ENCODE assay signal across 13 cellular contexts in genomic region chr10:82934429-82934828, GRCh38.
A peak's percentile ranks its signal among the peaks of the same experiment; 100 is the strongest.
DNase-seq lines count a peak whose midpoint lies in the region; ATAC-seq and TF ChIP-seq lines count a peak whose summit lies in the region.
"Had no signal": no experiment of that assay in that cellular context is flagged by ENCODE, and none has a peak within 500 bp of the region (broad histone marks: within the 10 kb centered on the region; RNA-seq: fewer than 3 reads in every experiment).

No MANE protein-coding gene starts in this region.

- H3K36me3 Mint-ChIP-seq in Caco-2 (ENCODE audit: insufficient read depth, unreplicated experiment) = no peaks in the 10 kb centered on the region
- H3K36me3 Mint-ChIP-seq in activated CD4-positive, alpha-beta T cell treated with anti-CD3 and anti-CD28 coated beads for 36 hours (ENCODE audit: low read depth) = no peaks in the 10 kb centered on the region

- no peaks in the 10 kb centered on the region for H3K79me2 ChIP-seq in SK-N-SH (ENCODE audit: insufficient read depth)

- H4K20me1 ChIP-seq in SK-N-SH (ENCODE audit: insufficient read depth) = no peaks in the 10 kb centered on the region

- H3K36me3 ChIP-seq in Caco-2 (ENCODE audit: control insufficient read depth, insufficient read depth, low read length) = no peaks in the 10 kb centered on the region
- H3K36me3 ChIP-seq in H7 (replicated peaks; ENCODE audit: control insufficient read depth, insufficient read depth, low read length) = no peaks in the 10 kb centered on the region
- no peaks in the 10 kb centered on the region for H3K36me3 ChIP-seq in SK-N-SH (replicated peaks in 1 of 2; ENCODE audit: control insufficient read depth in 1 of 2, insufficient read depth in 2 of 2, low read length in 1 of 2)
- H3K36me3 ChIP-seq in kidney epithelial cell (ENCODE audit: control insufficient read depth, insufficient read depth, low read length) = no peaks in the 10 kb centered on the region
- H3K36me3 ChIP-seq: SJCRH30 had no signal

- H3K4me1 Mint-ChIP-seq in Caco-2 (ENCODE audit: low read depth, unreplicated experiment) = peaks cover 8% of the 10 kb centered on the region
- H3K4me1 Mint-ChIP-seq in activated CD4-positive, alpha-beta T cell treated with anti-CD3 and anti-CD28 coated beads for 36 hours = no peaks in the 10 kb centered on the region

- ATAC-seq in HG03095 (IDR thresholded peaks at IDR 0.05; ENCODE audit: unreplicated experiment) = no peak
- ATAC-seq in activated CD4-positive, alpha-beta T cell treated with anti-CD3 and anti-CD28 coated beads for 36 hours = no peak
- ATAC-seq in GM18907 (IDR thresholded peaks at IDR 0.05; ENCODE audit: unreplicated experiment) = no peak

- peaks cover 4% of the 10 kb centered on the region; the same call in 1 of the 2 replicates for H3K4me1 ChIP-seq in Caco-2
- no peaks in the 10 kb centered on the region for H3K4me1 ChIP-seq in SK-N-SH (ENCODE audit: control insufficient read depth in 1 of 2, insufficient read depth in 2 of 2, low read depth in 1 of 2, low read length in 1 of 2)
- H3K4me1 ChIP-seq: SJCRH30 had no signal

- no peaks in the 10 kb centered on the region for H3K27me3 ChIP-seq in Caco-2 (replicated peaks; ENCODE audit: control insufficient read depth, insufficient read depth, low read length)
- H3K27me3 ChIP-seq in H7 (ENCODE audit: control insufficient read depth, insufficient read depth, low read length) = no peaks in the 10 kb centered on the region
- H3K27me3 ChIP-seq in SK-N-SH (ENCODE audit: insufficient read depth) = no peaks in the 10 kb centered on the region
- H3K27me3 ChIP-seq in kidney epithelial cell (ENCODE audit: control insufficient read depth, insufficient read depth, low read length) = no peaks in the 10 kb centered on the region
- H3K27me3 ChIP-seq: SJCRH30 had no signal

- no peak overlapping the region for H3K4me2 ChIP-seq in SK-N-SH

- TF ChIP-seq CTCF in Caco-2 (IDR thresholded peaks at IDR 0.05; ENCODE audit: insufficient read depth in 1 of 2, low read depth in 1 of 2, low read length in 1 of 2, severe bottlenecking in 1 of 2, unreplicated experiment in 1 of 2) (peak; percentile 47 to 59), SK-N-SH (IDR thresholded peaks at IDR 0.05) (no peak; the same call in 1 of the 2 replicates), kidney epithelial cell (IDR thresholded peaks at IDR 0.05; ENCODE audit: insufficient read depth, low read length, poor library complexity, severe bottlenecking) (peak; percentile 12)

- intact Hi-C loops in Caco-2 (cut with micrococcal nuclease; ENCODE audit: unreplicated experiment) = loop anchor here (1.0 kb wide), 3 partner anchors 25 to 138 kb away; no protein-coding TSS in a partner anchor
- intact Hi-C loops in activated CD4-positive, alpha-beta T cell treated with anti-CD3 and anti-CD28 coated beads for 36 hours (cut with DNase I, micrococcal nuclease) = no loop called here

- H3K9me3 Mint-ChIP-seq in Caco-2 (ENCODE audit: unreplicated experiment) = no peaks in the 10 kb centered on the region
- peaks cover 6% of the 10 kb centered on the region for H3K9me3 Mint-ChIP-seq in activated CD4-positive, alpha-beta T cell treated with anti-CD3 and anti-CD28 coated beads for 36 hours (ENCODE audit: low read depth)
- H3K9me3 Mint-ChIP-seq: dendritic cell treated with granulocyte-macrophage colony-stimulating factor and Interleukin-4, amounts not matched to agents 40 ng/mL and 50 ng/mL, for 4 days had no signal

- H3K27ac Mint-ChIP-seq in Caco-2 (ENCODE audit: unreplicated experiment) = no peak overlapping the region
- H3K27ac Mint-ChIP-seq in activated CD4-positive, alpha-beta T cell treated with anti-CD3 and anti-CD28 coated beads for 36 hours = no peak overlapping the region
- H3K27ac Mint-ChIP-seq: CD4-positive, alpha-beta T cell; dendritic cell treated with granulocyte-macrophage colony-stimulating factor and Interleukin-4, amounts not matched to agents 40 ng/mL and 50 ng/mL, for 4 days had no signal

- H3K4me3 ChIP-seq in Caco-2 (ENCODE audit: low read depth, low read length) (no peak overlapping the region), H7 (ENCODE audit: insufficient read depth, low read depth, low read length) (no peak overlapping the region), SK-N-SH (ENCODE audit: low read depth in 2 of 2, low read length in 1 of 2) (no peak overlapping the region), kidney epithelial cell (ENCODE audit: low read depth, low read length) (no peak overlapping the region)
- H3K4me3 ChIP-seq: SJCRH30 had no signal

- no peaks in the 10 kb centered on the region for H3F3A ChIP-seq in SK-N-SH (replicated peaks; ENCODE audit: insufficient read depth)

- H3K9me3 ChIP-seq in Caco-2 = no peaks in the 10 kb centered on the region
- no peaks in the 10 kb centered on the region for H3K9me3 ChIP-seq in SK-N-SH
- H3K9me3 ChIP-seq: SJCRH30 had no signal

- H3K27me3 Mint-ChIP-seq in Caco-2 (ENCODE audit: insufficient read depth, unreplicated experiment) = no peaks in the 10 kb centered on the region
- H3K27me3 Mint-ChIP-seq in activated CD4-positive, alpha-beta T cell treated with anti-CD3 and anti-CD28 coated beads for 36 hours = no peaks in the 10 kb centered on the region
- H3K27me3 Mint-ChIP-seq: CD4-positive, alpha-beta T cell; dendritic cell treated with granulocyte-macrophage colony-stimulating factor and Interleukin-4, amounts not matched to agents 40 ng/mL and 50 ng/mL, for 4 days had no signal

- H3K27ac ChIP-seq in SK-N-SH (ENCODE audit: low read depth in 2 of 2, low read length in 1 of 2) = no peak overlapping the region
- H3K27ac ChIP-seq: SJCRH30 had no signal

- no peak overlapping the region for H3K4me3 Mint-ChIP-seq in Caco-2 (ENCODE audit: unreplicated experiment)
- no peak overlapping the region for H3K4me3 Mint-ChIP-seq in activated CD4-positive, alpha-beta T cell treated with anti-CD3 and anti-CD28 coated beads for 36 hours
- H3K4me3 Mint-ChIP-seq: CD4-positive, alpha-beta T cell; dendritic cell treated with granulocyte-macrophage colony-stimulating factor and Interleukin-4, amounts not matched to agents 40 ng/mL and 50 ng/mL, for 4 days had no signal

- POLR2A ChIA-PET in Caco-2 (lab: Charles Lee) = no interaction called here
- POLR2A ChIA-PET in SK-N-SH (lab: Yijun Ruan, JAX) = no interaction called here
- POLR2A ChIA-PET in activated CD4-positive, alpha-beta T cell treated with anti-CD3 and anti-CD28 coated beads for 36 hours (lab: Charles Lee) = no interaction called here

- CTCF ChIA-PET in Caco-2 (lab: Charles Lee) = no interaction called here
- CTCF ChIA-PET in SK-N-SH (lab: Yijun Ruan, JAX) = no interaction called here
- CTCF ChIA-PET in activated CD4-positive, alpha-beta T cell treated with anti-CD3 and anti-CD28 coated beads for 36 hours (lab: Charles Lee) = no interaction called here

- TF ChIP-seq EP300 in SK-N-SH (IDR thresholded peaks at IDR 0.05; ENCODE audit: borderline replicate concordance in 1 of 2, low read depth in 1 of 2, low read length in 1 of 2) = no peak

- peak; percentile 53 to 55 for DNase-seq in Caco-2
- DNase-seq in H7 = peak; percentile 12
- peak; percentile 1 for DNase-seq in SK-N-SH
- no peak for DNase-seq in kidney epithelial cell (ENCODE audit: low read depth)
- no peak for DNase-seq in activated CD4-positive, alpha-beta T cell treated with anti-CD3 and anti-CD28 coated beads for 36 hours
- DNase-seq in NCI-H510A treated with DMSO at 0.1 percent for 48 hours (lab: John Stamatoyannopoulos, UW) = no peak
- DNase-seq: activated CD4-positive, alpha-beta T cell treated with anti-CD3 and anti-CD28 coated beads for 4 hours; CD4-positive, alpha-beta T cell; NCI-H2227 treated with DMSO at 0.1 percent for 48 hours had no signal

- BruUV-seq in Caco-2 (replicated peaks; lab: Mats Ljungman, UMichigan) = no TSS peak

- H3K9me2 ChIP-seq in SK-N-SH = no peaks in the 10 kb centered on the region

- WGBS in SK-N-SH (ENCODE audit: low lambda C conversion rate) = 77% methylated on average over 2 of the region's 2 CpGs

- H3K9ac ChIP-seq in SK-N-SH = no peak overlapping the region

- TF ChIP-seq RAD21 in SK-N-SH (IDR thresholded peaks at IDR 0.05; ENCODE audit: low read length) = peak; percentile 50

- H2AFZ ChIP-seq in SK-N-SH (ENCODE audit: low read depth) = no peak overlapping the region

TF ChIP-seq in SK-N-SH, 30 proteins besides CTCF, POLR2A, EP300 and RAD21:
- TF ChIP-seq SMC3 (IDR thresholded peaks at IDR 0.05; ENCODE audit: low read depth, low read length) (peak; percentile 11; the same call in 1 of the 2 replicates), MXI1 (IDR thresholded peaks at IDR 0.05; ENCODE audit: low read depth, low read length) (no peak)

Comparison
In these comparisons a context has a peak if more than half of its experiments do, and no peak if none do; other contexts are left out.
1. DNase-seq: peak in Caco-2 (2 of 2), H7 (single experiment) and SK-N-SH (single experiment); none in kidney epithelial cell (single experiment), activated CD4-positive, alpha-beta T cell treated with anti-CD3 and anti-CD28 coated beads for 36 hours (single experiment) and NCI-H510A treated with DMSO at 0.1 percent for 48 hours (single experiment).